ENCODE assay signal across 10 cellular contexts in the genomic region with DNA sequence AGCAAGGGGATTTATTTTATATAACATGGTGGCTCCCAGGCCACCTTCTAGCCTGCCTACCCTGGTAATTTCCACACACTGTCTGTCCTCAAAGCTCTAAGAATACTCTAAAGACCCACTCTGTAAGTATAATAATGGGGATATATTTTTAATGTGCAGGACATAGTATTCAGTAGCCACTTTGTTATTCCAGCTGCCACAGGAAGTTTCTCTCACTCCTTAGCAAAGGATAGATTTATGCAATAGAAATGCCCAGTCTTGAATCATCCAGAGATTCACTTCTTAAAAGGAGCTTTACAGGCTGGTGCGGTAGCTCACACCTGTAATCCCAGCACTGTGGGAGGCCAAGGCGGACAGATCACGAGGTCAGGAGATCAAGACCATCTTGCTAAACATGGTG.
"Had no signal": no experiment of that assay in that cellular context is flagged by ENCODE, and none has a peak within 500 bp of the region (broad histone marks: within the 10 kb centered on the region; RNA-seq: fewer than 3 reads in every experiment).

No MANE protein-coding gene starts in this region.

- H3K27ac ChIP-seq: HL-60 had no signal

- H2AFZ ChIP-seq: GM23338 had no signal

- FAIRE-seq: H1, H54, HepG2, K562 had no signal

- ATAC-seq: GM23338, HepG2, K562 had no signal

- H3K27ac Mint-ChIP-seq: GM23338, H9 had no signal

- H3K4me3 ChIP-seq: GM23338, K562 had no signal

- H3K4me3 Mint-ChIP-seq: GM23338, H9 had no signal

- H3K4me1 Mint-ChIP-seq: GM23338, H9 had no signal

- DNase-seq: H9, HCEC 1CT, IMR-90, KG1 had no signal

- H3K9me3 Mint-ChIP-seq: GM23338, H9 had no signal

- H3K4me2 ChIP-seq: GM23338 had no signal
